Comparison of ENCODE assay signal across 8 cellular contexts in the genomic region with DNA sequence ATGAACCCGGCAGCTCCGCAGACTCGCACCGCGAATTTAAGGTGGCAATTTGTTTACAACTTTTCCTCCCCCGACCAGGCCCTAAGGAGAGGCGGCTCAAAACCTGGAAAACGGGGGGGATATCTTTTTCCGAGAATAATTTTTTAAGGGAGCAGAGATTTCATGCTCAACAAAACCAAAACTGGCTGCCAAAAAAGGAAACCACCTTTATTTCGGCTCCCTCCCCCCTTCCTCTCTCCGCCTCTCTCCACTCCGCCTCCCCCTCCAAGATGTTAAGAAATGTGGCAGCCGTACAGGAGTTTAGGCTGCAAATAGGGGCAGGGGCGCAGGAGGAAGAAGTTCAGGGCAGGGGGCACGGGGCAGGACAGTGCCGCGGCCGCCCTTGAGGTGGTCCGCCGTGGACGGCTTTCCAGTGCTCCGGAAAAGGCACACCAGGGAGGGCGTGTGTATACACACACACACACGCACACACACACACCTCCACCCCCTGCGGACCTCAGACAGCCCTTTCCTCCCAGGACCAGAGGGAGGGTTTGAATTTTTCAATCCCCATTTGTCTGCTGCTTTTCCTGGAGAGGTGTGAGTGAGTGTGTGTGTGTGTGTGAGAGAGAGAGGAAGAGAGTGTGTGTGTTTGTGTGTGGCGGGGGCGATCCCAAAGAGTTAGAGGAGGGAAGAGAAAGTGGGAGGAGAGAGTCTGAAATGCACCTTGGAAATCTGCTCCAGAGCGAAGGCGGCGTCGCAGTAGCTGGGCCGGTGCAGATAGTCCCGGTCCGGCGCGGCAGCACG. TPM values are rescaled to one million over a fixed set of nuclear protein-coding genes. Genes with fewer than 3 reads are reported as not detected.
DNase-seq lines count a peak whose midpoint lies in the region; ATAC-seq and TF ChIP-seq lines count a peak whose summit lies in the region.

No MANE protein-coding gene starts in this region.

- peak; percentile 18 for DNase-seq in AG09319 (ENCODE audit: extremely low read depth, low read depth)
- DNase-seq in HAP-1 (ENCODE audit: low spot score in 2 of 2), result peak; percentile 53 to 73
- DNase-seq in activated naive CD8-positive, alpha-beta T cell treated with anti-CD3 and anti-CD28 coated beads, Interleukin-2, amount 50 U/mL, for 24 hours, result peak; percentile 39
- peak; percentile 68 to 83 for DNase-seq in cardiac muscle cell (ENCODE audit: low read depth in 1 of 2, low spot score in 1 of 2)
- peak; percentile 83 for DNase-seq in pons (ENCODE audit: low spot score)

- H3K4me1 ChIP-seq in HAP-1, result peaks cover 19% of the 10 kb centered on the region
- peaks cover 21% of the 10 kb centered on the region for H3K4me1 ChIP-seq in cardiac muscle cell (ENCODE audit: low read depth)

- H3K36me3 Mint-ChIP-seq in activated naive CD8-positive, alpha-beta T cell treated with anti-CD3 and anti-CD28 coated beads, Interleukin-2, amount 50 U/mL, for 24 hours (ENCODE audit: low read depth), result peaks cover 6% of the 10 kb centered on the region

- peaks cover 3% of the 10 kb centered on the region; the same call in 1 of the 2 replicates for H3K36me3 ChIP-seq in HAP-1 (replicated peaks)
- no peaks in the 10 kb centered on the region for H3K36me3 ChIP-seq in cardiac muscle cell

- peak overlapping the region; percentile 68 for H3K27ac Mint-ChIP-seq in activated naive CD8-positive, alpha-beta T cell treated with anti-CD3 and anti-CD28 coated beads, Interleukin-2, amount 50 U/mL, for 24 hours

- TF ChIP-seq CTCF in AG09319 (IDR thresholded peaks at IDR 0.05; ENCODE audit: low read depth, low read length) (no peak), cardiac muscle cell (IDR thresholded peaks at IDR 0.05; ENCODE audit: low read depth, low read length) (no peak)

- H3K4me1 Mint-ChIP-seq in activated naive CD8-positive, alpha-beta T cell treated with anti-CD3 and anti-CD28 coated beads, Interleukin-2, amount 50 U/mL, for 24 hours, result peaks cover 58% of the 10 kb centered on the region

- ATAC-seq in activated naive CD8-positive, alpha-beta T cell treated with anti-CD3 and anti-CD28 coated beads, Interleukin-2, amount 50 U/mL, for 24 hours, result no peak
- no peak for ATAC-seq in GM18861 (IDR thresholded peaks at IDR 0.05; ENCODE audit: unreplicated experiment)
- no peak for ATAC-seq in HG02840 (IDR thresholded peaks at IDR 0.05; ENCODE audit: low FRiP score, unreplicated experiment)

- H3K9me3 Mint-ChIP-seq in activated naive CD8-positive, alpha-beta T cell treated with anti-CD3 and anti-CD28 coated beads, Interleukin-2, amount 50 U/mL, for 24 hours, result no peaks in the 10 kb centered on the region

- H3K27me3 ChIP-seq in HAP-1 (ENCODE audit: low read depth) (no peaks in the 10 kb centered on the region), cardiac muscle cell (no peaks in the 10 kb centered on the region)

- peak overlapping the region; percentile 89 for H3K4me3 Mint-ChIP-seq in activated naive CD8-positive, alpha-beta T cell treated with anti-CD3 and anti-CD28 coated beads, Interleukin-2, amount 50 U/mL, for 24 hours

- H3K27ac ChIP-seq in cardiac muscle cell, result peak overlapping the region; percentile 98

- H3K9me3 ChIP-seq in HAP-1, result no peaks in the 10 kb centered on the region
- no peaks in the 10 kb centered on the region for H3K9me3 ChIP-seq in cardiac muscle cell (ENCODE audit: low read depth)

- peak overlapping the region; percentile 71 for H3K4me3 ChIP-seq in HAP-1
- peak overlapping the region; percentile 72 for H3K4me3 ChIP-seq in cardiac muscle cell

- peaks cover 22% of the 10 kb centered on the region for H3K27me3 Mint-ChIP-seq in activated naive CD8-positive, alpha-beta T cell treated with anti-CD3 and anti-CD28 coated beads, Interleukin-2, amount 50 U/mL, for 24 hours

- in situ Hi-C loops in HAP-1 (cut with MboI; ENCODE audit: low sequenced_read_pairs), result loop anchor here (10.0 kb wide), 1 partner anchor 367 kb away; the partner anchor contains the start of gene ERCC6L2

TF ChIP-seq in PFSK-1, 5 proteins besides CTCF, POLR2A, EP300 and RAD21:
- TF ChIP-seq REST (IDR thresholded peaks at IDR 0.05; ENCODE audit: insufficient read depth in 1 of 2, low read depth in 2 of 2, low read length in 2 of 2) (peak in 1 of 2 experiments; percentile 26; a peak in 1 of 4 replicates), TAF1 (IDR thresholded peaks at IDR 0.05; ENCODE audit: borderline replicate concordance, insufficient read depth, low read length) (peak; percentile 74; the same call in 1 of the 2 replicates), FOXP2 (optimal IDR thresholded peaks at IDR 0.05; ENCODE audit: borderline replicate concordance, extremely low read depth, extremely low read length, insufficient read depth) (no peak), SIN3A (IDR thresholded peaks at IDR 0.05; ENCODE audit: borderline replicate concordance, insufficient read depth, low read length) (peak; percentile 44; the same call in 1 of the 2 replicates), POLR2AphosphoS5 (IDR thresholded peaks at IDR 0.05; ENCODE audit: low read depth, low read length) (peak; percentile 44; the same call in 1 of the 2 replicates)

RNA-seq across cellular contexts. Expression of gene PTCH1, which starts 9.1 kb away (rescaled TPM):
- polyA plus RNA-seq in PFSK-1 (2012; ENCODE audit: insufficient read length, low read depth), result 18.3 TPM
- 8.3 and 13.9 TPM in 2 replicates for total RNA-seq in cardiac muscle cell
- 7.3 and 9.6 TPM in 2 replicates for polyA plus RNA-seq in cardiac muscle cell

Comparison
In these comparisons a context has a peak if more than half of its experiments do, and no peak if none do; other contexts are left out.
1. DNase-seq: peak in every context shown above with its lines; median percentile 83 in pons; 76 in cardiac muscle cell; 63 in HAP-1; 39 in activated naive CD8-positive, alpha-beta T cell treated with anti-CD3 and anti-CD28 coated beads, Interleukin-2, amount 50 U/mL, for 24 hours; 18 in AG09319.